ENCODE assay signal across 11 cellular contexts in genomic region chr14:41986726-41987125, GRCh38.
DNase-seq lines count a peak whose midpoint lies in the region; ATAC-seq and TF ChIP-seq lines count a peak whose summit lies in the region.
"Had no signal": no experiment of that assay in that cellular context is flagged by ENCODE, and none has a peak within 500 bp of the region (broad histone marks: within the 10 kb centered on the region; RNA-seq: fewer than 3 reads in every experiment).

No MANE protein-coding gene starts in this region.

- H3K4me1 Mint-ChIP-seq in endodermal cell = peaks cover under 1% of the 10 kb centered on the region

- ATAC-seq in HG02852 (IDR thresholded peaks at IDR 0.05; ENCODE audit: unreplicated experiment) = peak; percentile 58
- ATAC-seq in Panc1 = peak; percentile 69

- H3K9ac ChIP-seq in endodermal cell (ENCODE audit: extremely low read depth, low read length, poor library complexity, severe bottlenecking) = no peak overlapping the region

- CTCF ChIA-PET in Panc1 (lab: Charles Lee) = no interaction called here

- H3K36me3 ChIP-seq in Panc1 (ENCODE audit: control insufficient read depth, insufficient read depth, low read length) (no peaks in the 10 kb centered on the region), endodermal cell (ENCODE audit: control insufficient read depth, insufficient read depth, low read length) (no peaks in the 10 kb centered on the region)

- peak; percentile 73 for DNase-seq in A172 (ENCODE audit: low spot score)
- DNase-seq in Panc1 (ENCODE audit: low read depth, low spot score) = peak; percentile 1
- DNase-seq in epithelial cell of prostate (ENCODE audit: low read depth, low spot score) = peak; percentile 8
- no peak for DNase-seq in amygdala (lab: John Stamatoyannopoulos, UW)
- DNase-seq in HCEC 1CT = no peak
- no peak for DNase-seq in AG20443 (ENCODE audit: low spot score)
- DNase-seq in endodermal cell = no peak
- DNase-seq: activated gamma-delta T cell treated with Interleukin-2 at 50 U/mL for 16 hours, NCI-H1048 had no signal

- H3K9me3 Mint-ChIP-seq in endodermal cell = no peaks in the 10 kb centered on the region

- H3K9me3 ChIP-seq in Panc1 (ENCODE audit: control insufficient read depth, insufficient read depth, low read depth, low read length) (no peaks in the 10 kb centered on the region), endodermal cell (ENCODE audit: control insufficient read depth, low read length) (no peaks in the 10 kb centered on the region)

- in situ Hi-C loops in Panc1 (cut with HindIII; ENCODE audit: low pct_unique_long_range_greater_than_20kb, low sequenced_read_pairs) = no loop called here

- no peaks in the 10 kb centered on the region for H3K27me3 ChIP-seq in Panc1 (ENCODE audit: control insufficient read depth, insufficient read depth, low read length)
- no peaks in the 10 kb centered on the region for H3K27me3 ChIP-seq in endodermal cell (ENCODE audit: control insufficient read depth, insufficient read depth, low read length, poor library complexity, severe bottlenecking)

- POLR2A ChIA-PET in Panc1 (lab: Charles Lee) = no interaction called here

- TF ChIP-seq CTCF in Panc1 (IDR thresholded peaks at IDR 0.05) (no peak), endodermal cell (conservative IDR thresholded peaks at IDR 0.05) (no peak)

- H3K4me3 ChIP-seq in Panc1 (ENCODE audit: low read depth in 2 of 2, low read length in 2 of 2) = no peak overlapping the region
- no peak overlapping the region for H3K4me3 ChIP-seq in endodermal cell (ENCODE audit: low read length)

- H3K27ac ChIP-seq in Panc1 (ENCODE audit: low read length) = no peak overlapping the region
- no peak overlapping the region for H3K27ac ChIP-seq in epithelial cell of prostate
- no peak overlapping the region for H3K27ac ChIP-seq in endodermal cell (ENCODE audit: low read depth, low read length)

- H3K4me3 Mint-ChIP-seq in endodermal cell = no peak overlapping the region

- H3K27me3 Mint-ChIP-seq in endodermal cell (ENCODE audit: insufficient read depth) = no peaks in the 10 kb centered on the region
- H3K27me3 Mint-ChIP-seq: progenitor cell of endocrine pancreas had no signal

- intact Hi-C loops in Panc1 (cut with micrococcal nuclease; ENCODE audit: unreplicated experiment) = no loop called here

- H3K4me1 ChIP-seq in Panc1 (ENCODE audit: control insufficient read depth, insufficient read depth, low read length) = no peaks in the 10 kb centered on the region; the same call in 1 of the 2 replicates
- no peaks in the 10 kb centered on the region for H3K4me1 ChIP-seq in endodermal cell (ENCODE audit: control insufficient read depth, insufficient read depth, low read length)

- no peaks in the 10 kb centered on the region for H3K36me3 Mint-ChIP-seq in endodermal cell (ENCODE audit: low read depth)

- BruUV-seq in Panc1 (replicated peaks; lab: Mats Ljungman, UMichigan) = no TSS peak

- H3K27ac Mint-ChIP-seq in endodermal cell = no peak overlapping the region

Comparison
In these comparisons a context has a peak if more than half of its experiments do, and no peak if none do; other contexts are left out.
1. DNase-seq: peak in A172 (single experiment), Panc1 (single experiment) and epithelial cell of prostate (single experiment); none in amygdala (0 of 56), HCEC 1CT (single experiment), AG20443 (single experiment) and endodermal cell (single experiment).